In genomic region chr7:141351175-141351574, GRCh38 we compare ENCODE assay signal across 19 cellular contexts.
"Had no signal": no experiment of that assay in that cellular context is flagged by ENCODE, and none has a peak within 500 bp of the region (broad histone marks: within the 10 kb centered on the region; RNA-seq: fewer than 3 reads in every experiment).

No MANE protein-coding gene starts in this region.

- DNase-seq: cerebellar nuclear complex; colonic mucosa; cortex of kidney; effector CD8-positive, alpha-beta T cell; effector memory CD8-positive, alpha-beta T cell; endodermal cell; erythroblast; foreskin keratinocyte; hypothalamus; left cardiac atrium; left lung; lower lobe of right lung; mesenchymal stem cell; mucosa of descending colon had no signal

- H2AFZ ChIP-seq: hepatocyte had no signal

- H3K9me3 ChIP-seq: colonic mucosa, esophagus muscularis mucosa, gastroesophageal sphincter, heart left ventricle, left lung, lower lobe of right lung, mucosa of descending colon had no signal

- H3K4me1 ChIP-seq: colonic mucosa, foreskin keratinocyte, left lung, lower lobe of right lung had no signal

- H3K79me2 ChIP-seq: hepatocyte had no signal

- H3K27ac ChIP-seq: colonic mucosa, epithelial cell of prostate, esophagus muscularis mucosa, foreskin keratinocyte, gastroesophageal sphincter, heart left ventricle, hepatocyte, left lung, lower lobe of right lung had no signal

- H3K27me3 ChIP-seq: colonic mucosa, esophagus muscularis mucosa, foreskin keratinocyte, gastroesophageal sphincter, heart left ventricle, left lung had no signal

- H3K36me3 ChIP-seq: colonic mucosa, esophagus muscularis mucosa, gastroesophageal sphincter, heart left ventricle, left lung, lower lobe of right lung had no signal

- ATAC-seq: effector memory CD8-positive, alpha-beta T cell; foreskin keratinocyte; gastroesophageal sphincter; left cardiac atrium; left lung; lower lobe of right lung; mucosa of descending colon had no signal

- H3K4me2 ChIP-seq: hepatocyte had no signal

- H3K4me3 ChIP-seq: colonic mucosa, esophagus muscularis mucosa, gastroesophageal sphincter, heart left ventricle, hepatocyte, left lung, lower lobe of right lung, mucosa of descending colon had no signal
